Comparison of ENCODE assay signal across 2 cellular contexts in the genomic region with DNA sequence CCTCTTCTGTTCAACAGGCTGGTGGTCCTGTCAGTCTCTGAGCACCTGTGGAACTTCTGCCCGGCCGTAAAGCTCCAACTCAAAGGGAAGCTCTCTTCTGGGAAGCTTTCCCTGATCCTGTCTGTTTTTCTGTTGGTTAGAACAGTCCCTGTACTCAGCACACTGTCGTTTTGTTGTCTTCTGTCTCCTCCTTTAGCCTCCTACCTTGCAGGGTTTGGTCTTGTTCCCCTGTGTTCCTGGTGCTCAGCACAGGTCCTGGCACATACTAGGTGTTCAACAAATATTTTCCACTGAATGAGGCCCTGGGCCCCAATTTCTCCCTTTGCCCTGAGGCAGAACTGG.
TF ChIP-seq lines count a peak whose summit lies in the region.

No MANE protein-coding gene starts in this region.

TF ChIP-seq in GM12878, 131 proteins besides CTCF, POLR2A, EP300 and RAD21:
- TF ChIP-seq BHLHE40 (IDR thresholded peaks at IDR 0.05; ENCODE audit: borderline replicate concordance in 1 of 2, low read depth in 2 of 2, low read length in 1 of 2) (no peak), SREBF2 (IDR thresholded peaks at IDR 0.05; ENCODE audit: low read length) (no peak), SIX5 (IDR thresholded peaks at IDR 0.05; ENCODE audit: low read depth, low read length, severe bottlenecking) (no peak), NBN (IDR thresholded peaks at IDR 0.05) (no peak), ATF7 (IDR thresholded peaks at IDR 0.05; ENCODE audit: low read depth) (no peak), WRNIP1 (IDR thresholded peaks at IDR 0.05; ENCODE audit: borderline replicate concordance, low read depth, low read length) (no peak), TCF12 (IDR thresholded peaks at IDR 0.05; ENCODE audit: low read depth, low read length) (no peak), MAX (IDR thresholded peaks at IDR 0.05; ENCODE audit: low read depth, low read length) (no peak), SREBF1 (IDR thresholded peaks at IDR 0.05; ENCODE audit: low read length) (no peak), CREM (IDR thresholded peaks at IDR 0.05; ENCODE audit: low read depth) (no peak), CBFB (IDR thresholded peaks at IDR 0.05; ENCODE audit: low read depth) (no peak), STAT3 (IDR thresholded peaks at IDR 0.05; ENCODE audit: low read depth, low read length) (no peak)
- TF ChIP-seq, protein P1, sequence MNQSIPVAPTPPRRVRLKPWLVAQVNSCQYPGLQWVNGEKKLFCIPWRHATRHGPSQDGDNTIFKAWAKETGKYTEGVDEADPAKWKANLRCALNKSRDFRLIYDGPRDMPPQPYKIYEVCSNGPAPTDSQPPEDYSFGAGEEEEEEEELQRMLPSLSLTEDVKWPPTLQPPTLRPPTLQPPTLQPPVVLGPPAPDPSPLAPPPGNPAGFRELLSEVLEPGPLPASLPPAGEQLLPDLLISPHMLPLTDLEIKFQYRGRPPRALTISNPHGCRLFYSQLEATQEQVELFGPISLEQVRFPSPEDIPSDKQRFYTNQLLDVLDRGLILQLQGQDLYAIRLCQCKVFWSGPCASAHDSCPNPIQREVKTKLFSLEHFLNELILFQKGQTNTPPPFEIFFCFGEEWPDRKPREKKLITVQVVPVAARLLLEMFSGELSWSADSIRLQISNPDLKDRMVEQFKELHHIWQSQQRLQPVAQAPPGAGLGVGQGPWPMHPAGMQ (IDR thresholded peaks at IDR 0.05; ENCODE audit: borderline replicate concordance): no peak
- TF ChIP-seq, protein P2, sequence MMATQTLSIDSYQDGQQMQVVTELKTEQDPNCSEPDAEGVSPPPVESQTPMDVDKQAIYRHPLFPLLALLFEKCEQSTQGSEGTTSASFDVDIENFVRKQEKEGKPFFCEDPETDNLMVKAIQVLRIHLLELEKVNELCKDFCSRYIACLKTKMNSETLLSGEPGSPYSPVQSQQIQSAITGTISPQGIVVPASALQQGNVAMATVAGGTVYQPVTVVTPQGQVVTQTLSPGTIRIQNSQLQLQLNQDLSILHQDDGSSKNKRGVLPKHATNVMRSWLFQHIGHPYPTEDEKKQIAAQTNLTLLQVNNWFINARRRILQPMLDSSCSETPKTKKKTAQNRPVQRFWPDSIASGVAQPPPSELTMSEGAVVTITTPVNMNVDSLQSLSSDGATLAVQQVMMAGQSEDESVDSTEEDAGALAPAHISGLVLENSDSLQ (IDR thresholded peaks at IDR 0.05): no peak
- TF ChIP-seq, protein P3, sequence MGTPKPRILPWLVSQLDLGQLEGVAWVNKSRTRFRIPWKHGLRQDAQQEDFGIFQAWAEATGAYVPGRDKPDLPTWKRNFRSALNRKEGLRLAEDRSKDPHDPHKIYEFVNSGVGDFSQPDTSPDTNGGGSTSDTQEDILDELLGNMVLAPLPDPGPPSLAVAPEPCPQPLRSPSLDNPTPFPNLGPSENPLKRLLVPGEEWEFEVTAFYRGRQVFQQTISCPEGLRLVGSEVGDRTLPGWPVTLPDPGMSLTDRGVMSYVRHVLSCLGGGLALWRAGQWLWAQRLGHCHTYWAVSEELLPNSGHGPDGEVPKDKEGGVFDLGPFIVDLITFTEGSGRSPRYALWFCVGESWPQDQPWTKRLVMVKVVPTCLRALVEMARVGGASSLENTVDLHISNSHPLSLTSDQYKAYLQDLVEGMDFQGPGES (IDR thresholded peaks at IDR 0.05): no peak

TF ChIP-seq in SK-N-SH treated with all-trans-retinoic acid at 6 μM for 48 hours, 23 proteins besides CTCF, POLR2A, EP300 and RAD21:
- TF ChIP-seq TSHZ2 (CRISPR knock-in tag; IDR thresholded peaks at IDR 0.05): no peak
